ENCODE assay signal across 9 cellular contexts in the genomic region with DNA sequence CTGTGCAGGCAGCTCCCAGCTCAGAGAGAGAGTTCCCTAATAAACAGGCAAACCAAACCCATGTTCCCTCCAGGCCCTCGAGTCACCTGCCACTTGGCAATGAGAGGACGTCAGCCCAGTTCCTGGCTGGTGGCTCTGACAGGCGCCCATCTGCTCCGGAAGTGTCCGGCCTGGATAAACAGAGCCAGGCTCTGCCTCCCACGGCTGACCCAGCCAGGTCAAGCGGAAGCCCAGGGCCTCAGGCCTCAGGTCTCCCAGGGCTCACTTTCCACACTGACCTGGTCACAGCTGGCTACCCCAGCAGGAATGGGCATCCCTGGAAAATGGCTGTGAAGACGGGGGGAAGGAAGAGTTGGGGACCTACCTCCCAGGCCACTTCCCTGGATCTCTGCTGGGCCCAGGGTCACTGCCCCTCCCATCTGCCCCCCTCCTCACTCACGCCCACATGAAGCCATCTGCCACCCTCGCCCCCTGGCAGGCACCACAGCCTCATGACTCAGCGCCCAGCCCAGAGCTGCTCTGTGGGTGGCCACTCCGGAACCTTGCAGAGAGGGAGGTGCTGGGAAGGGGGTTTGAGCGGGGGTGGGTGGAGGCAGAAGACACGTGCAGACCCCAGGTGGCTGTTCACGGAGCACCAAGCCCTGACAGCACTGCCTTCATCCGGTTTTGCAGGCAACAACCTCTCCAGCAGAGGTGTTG. TPM values are rescaled to one million over a fixed set of nuclear protein-coding genes. Genes with fewer than 3 reads are reported as not detected.
DNase-seq lines count a peak whose midpoint lies in the region; ATAC-seq and TF ChIP-seq lines count a peak whose summit lies in the region.
"Had no signal": no experiment of that assay in that cellular context is flagged by ENCODE, and none has a peak within 500 bp of the region (broad histone marks: within the 10 kb centered on the region; RNA-seq: fewer than 3 reads in every experiment).

No MANE protein-coding gene starts in this region.

- H3K79me2 ChIP-seq in SU-DHL-6 (ENCODE audit: insufficient read depth, low read length), result no peaks in the 10 kb centered on the region

- H3K36me3 ChIP-seq in SU-DHL-6 (ENCODE audit: low read length), result no peaks in the 10 kb centered on the region

- peak overlapping the region; percentile 78 for H3K27ac ChIP-seq in SU-DHL-6 (ENCODE audit: low read depth, low read length)
- H3K27ac ChIP-seq: epithelial cell of prostate had no signal

- H3K27ac Mint-ChIP-seq in osteocyte (ENCODE audit: unreplicated experiment), result peak overlapping the region; percentile 76

- H3K27me3 ChIP-seq in SU-DHL-6 (ENCODE audit: low read length), result no peaks in the 10 kb centered on the region

- ATAC-seq in GM21390 (IDR thresholded peaks at IDR 0.05; ENCODE audit: unreplicated experiment) (no peak), GM19328 (IDR thresholded peaks at IDR 0.05; ENCODE audit: unreplicated experiment) (no peak)

- no peaks in the 10 kb centered on the region for H3K9me3 Mint-ChIP-seq in osteocyte (ENCODE audit: unreplicated experiment)

- no peak for TF ChIP-seq CTCF in SU-DHL-6 (IDR thresholded peaks at IDR 0.05; ENCODE audit: insufficient read depth, low read length, poor library complexity, severe bottlenecking)
- TF ChIP-seq CTCF in osteocyte (IDR thresholded peaks at IDR 0.05), result no peak

- H4K20me1 ChIP-seq in SU-DHL-6 (ENCODE audit: low read depth, low read length), result no peaks in the 10 kb centered on the region

- H3K27me3 Mint-ChIP-seq in osteocyte (ENCODE audit: unreplicated experiment), result no peaks in the 10 kb centered on the region

- no peaks in the 10 kb centered on the region for H3K9me3 ChIP-seq in SU-DHL-6 (ENCODE audit: insufficient read depth, low read length)

- H3K4me3 ChIP-seq in SU-DHL-6 (ENCODE audit: insufficient read depth, low read length, poor library complexity, severe bottlenecking), result peak overlapping the region; percentile 29

- H3K4me3 Mint-ChIP-seq in osteocyte (ENCODE audit: unreplicated experiment), result no peak overlapping the region

- peaks cover 79% of the 10 kb centered on the region for H3K4me1 Mint-ChIP-seq in osteocyte (ENCODE audit: unreplicated experiment)

- peak overlapping the region; percentile 46 for H3K4me2 ChIP-seq in SU-DHL-6 (ENCODE audit: low read depth, low read length, poor library complexity, severe bottlenecking)

- no peaks in the 10 kb centered on the region for H3K36me3 Mint-ChIP-seq in osteocyte (ENCODE audit: unreplicated experiment)

- no peak overlapping the region for H2AFZ ChIP-seq in SU-DHL-6 (ENCODE audit: low read depth, low read length, severe bottlenecking)

- H3K9ac ChIP-seq in SU-DHL-6 (ENCODE audit: low read length), result peak overlapping the region; percentile 36

- DNase-seq in H4 (ENCODE audit: low spot score), result peak; percentile 60
- peak; percentile 97 for DNase-seq in cerebellar cortex (ENCODE audit: low spot score)
- peak; percentile 88 for DNase-seq in osteocyte (ENCODE audit: extremely low spot score, unreplicated experiment)
- no peak for DNase-seq in T1000 (lab: John Stamatoyannopoulos, UW)
- no peak for DNase-seq in NK-92 treated with Interleukin-12 subunit alpha and Interleukin-12 subunit beta, amount 100 ng/mL, for 24 hours (lab: John Stamatoyannopoulos, UW)

- H3K9me2 ChIP-seq in SU-DHL-6 (replicated peaks; ENCODE audit: insufficient read depth, low read length), result no peaks in the 10 kb centered on the region

- peaks cover 26% of the 10 kb centered on the region for H3F3A ChIP-seq in SU-DHL-6 (ENCODE audit: insufficient read depth)

RNA-seq across cellular contexts. Expression of gene DUSP5, which starts 37.4 kb away (rescaled TPM):
- total RNA-seq in H4 (2014; rRNA removed; shearing (Covaris generic)), result 5.4 and 10.5 TPM in 2 replicates
- total RNA-seq in osteocyte, result 11.0 and 16.1 TPM in 2 replicates

Comparison
In these comparisons a context has a peak if more than half of its experiments do, and no peak if none do; other contexts are left out.
1. DNase-seq: peak in H4 (single experiment), cerebellar cortex (single experiment) and osteocyte (single experiment); none in T1000 (single experiment) and NK-92 treated with Interleukin-12 subunit alpha and Interleukin-12 subunit beta, amount 100 ng/mL, for 24 hours (single experiment).